In genomic region chr12:121095544-121096198, GRCh38 we compare ENCODE assay signal across 7 cellular contexts. TPM values are rescaled to one million over a fixed set of nuclear protein-coding genes. Genes with fewer than 3 reads are reported as not detected.
A peak's percentile ranks its signal among the peaks of the same experiment; 100 is the strongest.
DNase-seq lines count a peak whose midpoint lies in the region; ATAC-seq and TF ChIP-seq lines count a peak whose summit lies in the region.

No MANE protein-coding gene starts in this region.

- peak; percentile 65 for DNase-seq in RPMI8226
- peak; percentile 70 for DNase-seq in activated T-helper 9 cell treated with anti-CD3 and anti-CD28 coated beads, Interleukin-2, amount 50 U/mL, for 16 hours (ENCODE audit: low read depth)
- peak; percentile 61 for DNase-seq in fibroblast of villous mesenchyme (ENCODE audit: low read depth)
- DNase-seq in stimulated activated naive CD4-positive, alpha-beta T cell (lab: John Stamatoyannopoulos, UW) = peak; percentile 20 to 76 (median 70)

- H3K4me3 ChIP-seq in fibroblast of villous mesenchyme (ENCODE audit: low read depth, low read length) (peak overlapping the region; percentile 62), neural cell (ENCODE audit: low read length) (peak overlapping the region; percentile 40)

- no peak overlapping the region for H3K9ac ChIP-seq in neural cell (ENCODE audit: low read length)

- H3K9me2 ChIP-seq in neural cell (ENCODE audit: insufficient read depth, low read length) = no peaks in the 10 kb centered on the region

- H3K9me3 ChIP-seq in KOPT-K1 (ENCODE audit: insufficient read depth, low read length, poor library complexity, severe bottlenecking) = peaks cover 13% of the 10 kb centered on the region
- no peaks in the 10 kb centered on the region for H3K9me3 ChIP-seq in neural cell (ENCODE audit: low read length)

- TF ChIP-seq CTCF in fibroblast of villous mesenchyme (IDR thresholded peaks at IDR 0.05; ENCODE audit: insufficient read depth, low read depth, low read length) (peak; percentile 85), neural cell (IDR thresholded peaks at IDR 0.05; ENCODE audit: poor library complexity, severe bottlenecking) (peak; percentile 77)

- no peaks in the 10 kb centered on the region for H3K36me3 ChIP-seq in KOPT-K1 (ENCODE audit: insufficient read depth, low read length)
- no peaks in the 10 kb centered on the region for H3K36me3 ChIP-seq in neural cell (ENCODE audit: insufficient read depth, low read length)

- no peak overlapping the region for H2AFZ ChIP-seq in neural cell (ENCODE audit: low read depth, low read length)

- peak; percentile 64 for ATAC-seq in GM18907 (IDR thresholded peaks at IDR 0.05; ENCODE audit: unreplicated experiment)

- peak; percentile 72 for TF ChIP-seq RAD21 in neural cell (conservative IDR thresholded peaks at IDR 0.05)

- H3K79me2 ChIP-seq in neural cell (replicated peaks; ENCODE audit: insufficient read depth, low read length) = no peaks in the 10 kb centered on the region

- no peaks in the 10 kb centered on the region for H3F3A ChIP-seq in neural cell (ENCODE audit: insufficient read depth, low read length, poor library complexity, severe bottlenecking)

- no peak overlapping the region for H3K4me2 ChIP-seq in neural cell (ENCODE audit: low read length)

- no peak for TF ChIP-seq EP300 in neural cell (conservative IDR thresholded peaks at IDR 0.05; ENCODE audit: poor library complexity, severe bottlenecking)

- no peaks in the 10 kb centered on the region for H3K27me3 ChIP-seq in neural cell (ENCODE audit: insufficient read depth, low read depth, low read length)

- H4K20me1 ChIP-seq in neural cell (ENCODE audit: insufficient read depth) = no peaks in the 10 kb centered on the region

- H3K27ac ChIP-seq in KOPT-K1 (ENCODE audit: low read depth, low read length, poor library complexity, severe bottlenecking) (peak overlapping the region; percentile 20), neural cell (ENCODE audit: low read length) (no peak overlapping the region)

TF ChIP-seq in neural cell, 6 proteins besides CTCF, POLR2A, EP300 and RAD21:
- TF ChIP-seq TAF1 (IDR thresholded peaks at IDR 0.05; ENCODE audit: low read depth) (no peak), EZH2 (IDR thresholded peaks at IDR 0.05; ENCODE audit: borderline replicate concordance, insufficient read depth, low read length, poor library complexity, severe bottlenecking) (no peak), MXI1 (conservative IDR thresholded peaks at IDR 0.05; ENCODE audit: poor library complexity, severe bottlenecking) (no peak), REST (IDR thresholded peaks at IDR 0.05; ENCODE audit: borderline replicate concordance) (no peak), SMC3 (conservative IDR thresholded peaks at IDR 0.05; ENCODE audit: poor library complexity) (peak; percentile 72), POLR2AphosphoS5 (IDR thresholded peaks at IDR 0.05) (no peak)

RNA-seq across cellular contexts. Expression of gene P2RX7, which starts 37.0 kb away (rescaled TPM):
- total RNA-seq in fibroblast of villous mesenchyme = 0.43 and 0.64 TPM in 2 replicates
- not detected in 2 replicates for polyA plus RNA-seq in neural cell
- not detected in 2 replicates for polyA minus RNA-seq in neural cell

RNA-seq across cellular contexts. Expression of gene OASL, which starts 56.6 kb away (rescaled TPM):
- total RNA-seq in fibroblast of villous mesenchyme = under 0.01 TPM in 2 replicates
- 0.42 TPM in 1 of 2 replicates, not detected in the other for polyA plus RNA-seq in neural cell
- polyA minus RNA-seq in neural cell = not detected in 2 replicates
